1 cellular context compared by ENCODE assay signal in the genomic region with DNA sequence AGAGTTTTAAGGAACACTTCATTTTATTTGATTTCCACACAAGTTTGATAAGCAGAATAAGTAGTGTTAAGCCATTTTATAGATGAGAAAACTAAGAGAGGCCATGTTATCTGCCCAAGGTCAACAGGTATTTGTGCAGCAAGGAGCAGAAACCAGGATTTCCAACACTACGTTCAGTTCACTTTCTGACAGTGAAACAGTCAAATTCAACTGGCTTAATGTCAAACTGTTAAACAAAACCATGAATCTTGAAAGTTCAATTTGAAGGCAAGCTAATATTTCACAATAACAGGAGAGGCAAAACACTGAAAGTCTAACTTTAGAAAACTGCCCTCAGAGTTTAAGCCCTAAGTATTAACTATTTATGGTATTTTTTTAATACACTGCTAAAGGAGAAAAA.
TF ChIP-seq lines count a peak whose summit lies in the region.

No MANE protein-coding gene starts in this region.

TF ChIP-seq in HepG2, 621 proteins besides CTCF, POLR2A, EP300 and RAD21:
- TF ChIP-seq, protein P1, sequence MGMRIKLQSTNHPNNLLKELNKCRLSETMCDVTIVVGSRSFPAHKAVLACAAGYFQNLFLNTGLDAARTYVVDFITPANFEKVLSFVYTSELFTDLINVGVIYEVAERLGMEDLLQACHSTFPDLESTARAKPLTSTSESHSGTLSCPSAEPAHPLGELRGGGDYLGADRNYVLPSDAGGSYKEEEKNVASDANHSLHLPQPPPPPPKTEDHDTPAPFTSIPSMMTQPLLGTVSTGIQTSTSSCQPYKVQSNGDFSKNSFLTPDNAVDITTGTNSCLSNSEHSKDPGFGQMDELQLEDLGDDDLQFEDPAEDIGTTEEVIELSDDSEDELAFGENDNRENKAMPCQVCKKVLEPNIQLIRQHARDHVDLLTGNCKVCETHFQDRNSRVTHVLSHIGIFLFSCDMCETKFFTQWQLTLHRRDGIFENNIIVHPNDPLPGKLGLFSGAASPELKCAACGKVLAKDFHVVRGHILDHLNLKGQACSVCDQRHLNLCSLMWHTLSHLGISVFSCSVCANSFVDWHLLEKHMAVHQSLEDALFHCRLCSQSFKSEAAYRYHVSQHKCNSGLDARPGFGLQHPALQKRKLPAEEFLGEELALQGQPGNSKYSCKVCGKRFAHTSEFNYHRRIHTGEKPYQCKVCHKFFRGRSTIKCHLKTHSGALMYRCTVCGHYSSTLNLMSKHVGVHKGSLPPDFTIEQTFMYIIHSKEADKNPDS (CRISPR knock-in tag; IDR thresholded peaks at IDR 0.05) = no peak
- TF ChIP-seq AGO1 (IDR thresholded peaks at IDR 0.05; ENCODE audit: low read depth, low read length, poor library complexity, severe bottlenecking) (no peak), ZNF674 (CRISPR knock-in tag; IDR thresholded peaks at IDR 0.05; ENCODE audit: low read depth) (no peak), CEBPG (CRISPR knock-in tag; IDR thresholded peaks at IDR 0.05) (0 out of 2 replicates have a peak, but pooled peaks have one; percentile 34), ZFP62 (CRISPR knock-in tag; IDR thresholded peaks at IDR 0.05) (no peak), RAD51 (IDR thresholded peaks at IDR 0.05; ENCODE audit: borderline replicate concordance) (no peak), POLR2AphosphoS2 (IDR thresholded peaks at IDR 0.05; ENCODE audit: low read depth, low read length) (no peak), KDM1A (CRISPR knock-in tag; IDR thresholded peaks at IDR 0.05) (0 out of 2 replicates have a peak, but pooled peaks have one; percentile 20), ZNF138 (CRISPR knock-in tag; IDR thresholded peaks at IDR 0.05; ENCODE audit: low read depth) (no peak), CEBPB (IDR thresholded peaks at IDR 0.05; ENCODE audit: borderline replicate concordance, low read depth, low read length) (peak; percentile 79), ZNF883 (CRISPR knock-in tag; IDR thresholded peaks at IDR 0.05; ENCODE audit: not compliant biosample characterization) (no peak), ZMYM4 (CRISPR knock-in tag; IDR thresholded peaks at IDR 0.05) (no peak), ZNF629 (CRISPR knock-in tag; conservative IDR thresholded peaks at IDR 0.05) (peak; percentile 90), KDM5B (CRISPR knock-in tag; IDR thresholded peaks at IDR 0.05; ENCODE audit: borderline replicate concordance) (no peak)
- TF ChIP-seq, protein P2, sequence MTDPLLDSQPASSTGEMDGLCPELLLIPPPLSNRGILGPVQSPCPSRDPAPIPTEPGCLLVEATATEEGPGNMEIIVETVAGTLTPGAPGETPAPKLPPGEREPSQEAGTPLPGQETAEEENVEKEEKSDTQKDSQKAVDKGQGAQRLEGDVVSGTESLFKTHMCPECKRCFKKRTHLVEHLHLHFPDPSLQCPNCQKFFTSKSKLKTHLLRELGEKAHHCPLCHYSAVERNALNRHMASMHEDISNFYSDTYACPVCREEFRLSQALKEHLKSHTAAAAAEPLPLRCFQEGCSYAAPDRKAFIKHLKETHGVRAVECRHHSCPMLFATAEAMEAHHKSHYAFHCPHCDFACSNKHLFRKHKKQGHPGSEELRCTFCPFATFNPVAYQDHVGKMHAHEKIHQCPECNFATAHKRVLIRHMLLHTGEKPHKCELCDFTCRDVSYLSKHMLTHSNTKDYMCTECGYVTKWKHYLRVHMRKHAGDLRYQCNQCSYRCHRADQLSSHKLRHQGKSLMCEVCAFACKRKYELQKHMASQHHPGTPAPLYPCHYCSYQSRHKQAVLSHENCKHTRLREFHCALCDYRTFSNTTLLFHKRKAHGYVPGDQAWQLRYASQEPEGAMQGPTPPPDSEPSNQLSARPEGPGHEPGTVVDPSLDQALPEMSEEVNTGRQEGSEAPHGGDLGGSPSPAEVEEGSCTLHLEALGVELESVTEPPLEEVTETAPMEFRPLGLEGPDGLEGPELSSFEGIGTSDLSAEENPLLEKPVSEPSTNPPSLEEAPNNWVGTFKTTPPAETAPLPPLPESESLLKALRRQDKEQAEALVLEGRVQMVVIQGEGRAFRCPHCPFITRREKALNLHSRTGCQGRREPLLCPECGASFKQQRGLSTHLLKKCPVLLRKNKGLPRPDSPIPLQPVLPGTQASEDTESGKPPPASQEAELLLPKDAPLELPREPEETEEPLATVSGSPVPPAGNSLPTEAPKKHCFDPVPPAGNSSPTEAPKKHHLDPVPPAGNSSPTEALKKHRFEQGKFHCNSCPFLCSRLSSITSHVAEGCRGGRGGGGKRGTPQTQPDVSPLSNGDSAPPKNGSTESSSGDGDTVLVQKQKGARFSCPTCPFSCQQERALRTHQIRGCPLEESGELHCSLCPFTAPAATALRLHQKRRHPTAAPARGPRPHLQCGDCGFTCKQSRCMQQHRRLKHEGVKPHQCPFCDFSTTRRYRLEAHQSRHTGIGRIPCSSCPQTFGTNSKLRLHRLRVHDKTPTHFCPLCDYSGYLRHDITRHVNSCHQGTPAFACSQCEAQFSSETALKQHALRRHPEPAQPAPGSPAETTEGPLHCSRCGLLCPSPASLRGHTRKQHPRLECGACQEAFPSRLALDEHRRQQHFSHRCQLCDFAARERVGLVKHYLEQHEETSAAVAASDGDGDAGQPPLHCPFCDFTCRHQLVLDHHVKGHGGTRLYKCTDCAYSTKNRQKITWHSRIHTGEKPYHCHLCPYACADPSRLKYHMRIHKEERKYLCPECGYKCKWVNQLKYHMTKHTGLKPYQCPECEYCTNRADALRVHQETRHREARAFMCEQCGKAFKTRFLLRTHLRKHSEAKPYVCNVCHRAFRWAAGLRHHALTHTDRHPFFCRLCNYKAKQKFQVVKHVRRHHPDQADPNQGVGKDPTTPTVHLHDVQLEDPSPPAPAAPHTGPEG (CRISPR knock-in tag; IDR thresholded peaks at IDR 0.05) = no peak
- TF ChIP-seq, protein P3, sequence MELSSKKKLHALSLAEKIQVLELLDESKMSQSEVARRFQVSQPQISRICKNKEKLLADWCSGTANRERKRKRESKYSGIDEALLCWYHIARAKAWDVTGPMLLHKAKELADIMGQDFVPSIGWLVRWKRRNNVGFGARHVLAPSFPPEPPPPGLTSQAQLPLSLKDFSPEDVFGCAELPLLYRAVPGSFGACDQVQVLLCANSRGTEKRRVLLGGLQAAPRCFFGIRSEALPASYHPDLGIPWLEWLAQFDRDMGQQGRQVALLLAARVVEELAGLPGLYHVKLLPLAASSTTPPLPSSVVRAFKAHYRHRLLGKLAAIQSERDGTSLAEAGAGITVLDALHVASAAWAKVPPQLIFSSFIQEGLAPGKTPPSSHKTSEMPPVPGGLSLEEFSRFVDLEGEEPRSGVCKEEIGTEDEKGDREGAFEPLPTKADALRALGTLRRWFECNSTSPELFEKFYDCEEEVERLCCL (CRISPR knock-in tag; IDR thresholded peaks at IDR 0.05; ENCODE audit: borderline replicate concordance) = no peak
- TF ChIP-seq, protein P4, sequence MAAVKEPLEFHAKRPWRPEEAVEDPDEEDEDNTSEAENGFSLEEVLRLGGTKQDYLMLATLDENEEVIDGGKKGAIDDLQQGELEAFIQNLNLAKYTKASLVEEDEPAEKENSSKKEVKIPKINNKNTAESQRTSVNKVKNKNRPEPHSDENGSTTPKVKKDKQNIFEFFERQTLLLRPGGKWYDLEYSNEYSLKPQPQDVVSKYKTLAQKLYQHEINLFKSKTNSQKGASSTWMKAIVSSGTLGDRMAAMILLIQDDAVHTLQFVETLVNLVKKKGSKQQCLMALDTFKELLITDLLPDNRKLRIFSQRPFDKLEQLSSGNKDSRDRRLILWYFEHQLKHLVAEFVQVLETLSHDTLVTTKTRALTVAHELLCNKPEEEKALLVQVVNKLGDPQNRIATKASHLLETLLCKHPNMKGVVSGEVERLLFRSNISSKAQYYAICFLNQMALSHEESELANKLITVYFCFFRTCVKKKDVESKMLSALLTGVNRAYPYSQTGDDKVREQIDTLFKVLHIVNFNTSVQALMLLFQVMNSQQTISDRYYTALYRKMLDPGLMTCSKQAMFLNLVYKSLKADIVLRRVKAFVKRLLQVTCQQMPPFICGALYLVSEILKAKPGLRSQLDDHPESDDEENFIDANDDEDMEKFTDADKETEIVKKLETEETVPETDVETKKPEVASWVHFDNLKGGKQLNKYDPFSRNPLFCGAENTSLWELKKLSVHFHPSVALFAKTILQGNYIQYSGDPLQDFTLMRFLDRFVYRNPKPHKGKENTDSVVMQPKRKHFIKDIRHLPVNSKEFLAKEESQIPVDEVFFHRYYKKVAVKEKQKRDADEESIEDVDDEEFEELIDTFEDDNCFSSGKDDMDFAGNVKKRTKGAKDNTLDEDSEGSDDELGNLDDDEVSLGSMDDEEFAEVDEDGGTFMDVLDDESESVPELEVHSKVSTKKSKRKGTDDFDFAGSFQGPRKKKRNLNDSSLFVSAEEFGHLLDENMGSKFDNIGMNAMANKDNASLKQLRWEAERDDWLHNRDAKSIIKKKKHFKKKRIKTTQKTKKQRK (IDR thresholded peaks at IDR 0.05; ENCODE audit: low read length) = no peak
